Comparison of ENCODE assay signal across 24 cellular contexts in the genomic region with DNA sequence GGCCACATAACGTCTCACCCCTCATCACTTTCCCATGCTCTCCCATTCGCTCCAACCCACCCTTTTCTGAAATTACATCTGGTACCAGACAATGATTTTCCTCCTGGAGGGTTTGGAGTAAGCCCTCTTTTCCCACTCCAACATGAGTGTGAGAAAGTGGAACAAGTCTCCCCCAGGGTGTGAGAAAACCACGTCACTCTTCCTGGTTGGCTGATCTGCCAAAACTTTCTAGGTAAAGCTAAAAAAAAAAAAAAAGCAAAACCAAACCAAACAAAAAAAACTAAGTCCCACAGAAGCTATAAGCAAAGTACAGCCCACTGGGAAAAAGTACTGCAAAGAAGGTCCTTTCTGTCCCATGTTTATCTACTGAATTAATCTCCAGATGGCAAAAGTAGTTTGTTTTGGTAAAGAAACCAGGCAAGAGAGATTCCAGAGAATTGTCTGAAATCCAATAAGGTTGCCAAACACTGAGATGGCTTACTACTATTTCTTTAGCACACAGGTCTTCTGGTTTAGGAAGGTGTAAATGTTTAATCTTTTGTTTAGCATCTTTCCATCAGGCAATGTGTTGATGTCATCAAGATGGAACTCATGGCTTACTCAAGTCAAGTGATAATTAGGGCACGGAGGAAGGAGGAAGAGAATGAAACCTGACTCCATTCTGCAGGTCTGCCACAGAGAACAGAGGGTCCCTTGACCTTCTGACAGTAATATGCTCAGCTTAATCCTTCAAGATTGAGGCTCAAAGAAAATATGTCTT.
DNase-seq lines count a peak whose midpoint lies in the region; ATAC-seq, FAIRE-seq and TF ChIP-seq lines count a peak whose summit lies in the region.
"Had no signal": no experiment of that assay in that cellular context is flagged by ENCODE, and none has a peak within 500 bp of the region (broad histone marks: within the 10 kb centered on the region; RNA-seq: fewer than 3 reads in every experiment).

No MANE protein-coding gene starts in this region.

- no peak overlapping the region for H2AFZ ChIP-seq in GM23338

- ATAC-seq in A549, result no peak
- ATAC-seq in GM23338, result peak; percentile 41; the same call in 2 of the 3 replicates
- peak; percentile 51 for ATAC-seq in body of pancreas
- no peak for ATAC-seq in memory B cell (ENCODE audit: low read depth)
- ATAC-seq in HG03442 (IDR thresholded peaks at IDR 0.05; ENCODE audit: unreplicated experiment), result no peak
- no peak for ATAC-seq in GM18907 (IDR thresholded peaks at IDR 0.05; ENCODE audit: unreplicated experiment)
- ATAC-seq: gastroesophageal sphincter, PC-3 had no signal

- H3K4me3 ChIP-seq in A549 (no peak overlapping the region), GM23338 (no peak overlapping the region), body of pancreas (no peak overlapping the region)
- H3K4me3 ChIP-seq: cardiac muscle cell, coronary artery, gastroesophageal sphincter, right atrium auricular region had no signal

- peaks cover 17% of the 10 kb centered on the region for H4K20me1 ChIP-seq in GM23338 (replicated peaks; ENCODE audit: insufficient read depth)

- no peaks in the 10 kb centered on the region for H3K9me2 ChIP-seq in GM23338 (ENCODE audit: insufficient read depth)

- H3K27ac Mint-ChIP-seq in GM23338 (no peak overlapping the region), memory B cell (peak overlapping the region; percentile 89)
- H3K27ac Mint-ChIP-seq: HFFc6; stimulated activated naive CD8-positive, alpha-beta T cell treated with anti-CD3 and anti-CD28 coated beads, Interleukin-15, Interleukin-2, amounts not matched to agents 100 ng/mL and 50 ng/mL, for 24 hours had no signal

- TF ChIP-seq POLR2A in A549 (IDR thresholded peaks at IDR 0.05; ENCODE audit: low read length) (no peak), body of pancreas (IDR thresholded peaks at IDR 0.05) (no peak)

- POLR2A ChIA-PET in A549 (lab: Yijun Ruan, JAX), result no interaction called here

- H3K4me1 ChIP-seq in A549 (peaks cover 20% of the 10 kb centered on the region), GM23338 (ENCODE audit: insufficient read depth) (peaks cover under 1% of the 10 kb centered on the region; the same call in 1 of the 2 replicates), body of pancreas (peaks cover 34% of the 10 kb centered on the region)

- intact Hi-C loops in body of pancreas (cut with DNase I), result no loop called here

- H3K4me2 ChIP-seq in A549, result peak overlapping the region; percentile 47
- H3K4me2 ChIP-seq in GM23338, result no peak overlapping the region

- CTCF ChIA-PET in A549 (lab: Yijun Ruan, JAX), result interaction anchor here (0.8 to 1.3 kb wide), 3 partner anchors 11 to 55 kb away, joined by 3 to 5 read pairs (median 4); no protein-coding TSS in a partner anchor

- no peak for TF ChIP-seq EP300 in A549 (IDR thresholded peaks at IDR 0.05)

- H3K27ac ChIP-seq in A549 (peak overlapping the region; percentile 39 to 40; a peak in 1 of 6 replicates), GM23338 (ENCODE audit: low read depth) (no peak overlapping the region), body of pancreas (peak overlapping the region in 3 of 4 donors; percentile 51 to 73 (median 53))
- H3K27ac ChIP-seq: cardiac muscle cell, coronary artery, gastroesophageal sphincter, right atrium auricular region had no signal

- WGBS in A549 (ENCODE audit: missing lambda C conversion rate), result 53% methylated on average over 4 of the region's 4 CpGs
- 46 to 60% methylated on average over 4 of the region's 4 CpGs for WGBS in body of pancreas, 2 donors

- DNase-seq in A549 (ENCODE audit: low read depth in 1 of 2, low spot score in 1 of 2) (peak in 1 of 2 experiments; percentile 31), GM23338 (ENCODE audit: low spot score) (peak; percentile 35), body of pancreas (peak in 2 of 4 donors; percentile 15 to 28), memory B cell (ENCODE audit: low spot score in 2 of 2) (no peak), NOMO-1 treated with dmso at 0.1 percent for 144 hours (lab: John Stamatoyannopoulos, UW; ENCODE audit: unreplicated experiment) (no peak), GM10266 (ENCODE audit: extremely low spot score) (no peak)
- DNase-seq: activated CD4-positive, alpha-beta T cell treated with anti-CD3 and anti-CD28 coated beads, Interleukin-2, amount 50 U/mL, for 4 hours; activated CD4-positive, CD25-positive, alpha-beta regulatory T cell; activated naive CD4-positive, alpha-beta T cell treated with anti-CD3 and anti-CD28 coated beads, Interleukin-2, amount 50 U/mL, for 16 hours; HFFc6; kidney; NCI-H1436; NCI-H774; occipital lobe; PC-3; SHP77; stimulated activated CD4-positive, alpha-beta T cell treated with anti-CD3 and anti-CD28 coated beads, Interleukin-4, amount 100 ng/mL, for 4 hours had no signal

- TF ChIP-seq CTCF in A549 (IDR thresholded peaks at IDR 0.05), result no peak
- TF ChIP-seq CTCF in GM23338 (conservative IDR thresholded peaks at IDR 0.05; ENCODE audit: low read depth in 2 of 2), result no peak
- TF ChIP-seq CTCF in body of pancreas (IDR thresholded peaks at IDR 0.05), result no peak
- TF ChIP-seq CTCF in GM10266 (IDR thresholded peaks at IDR 0.05; ENCODE audit: control insufficient read depth, insufficient read depth, low read depth, missing control alignments), result no peak

- peaks cover 8% of the 10 kb centered on the region for H3K27me3 Mint-ChIP-seq in GM23338 (ENCODE audit: insufficient read depth, low read depth, poor library complexity)
- no peaks in the 10 kb centered on the region for H3K27me3 Mint-ChIP-seq in memory B cell
- H3K27me3 Mint-ChIP-seq: stimulated activated naive CD8-positive, alpha-beta T cell treated with anti-CD3 and anti-CD28 coated beads, Interleukin-15, Interleukin-2, amounts not matched to agents 100 ng/mL and 50 ng/mL, for 24 hours had no signal

- FAIRE-seq in A549 (lab: Jason Lieb, UNC), result no peak
- FAIRE-seq: kidney had no signal

- H3K4me3 Mint-ChIP-seq in GM23338 (no peak overlapping the region), memory B cell (no peak overlapping the region)
- H3K4me3 Mint-ChIP-seq: HFFc6; stimulated activated naive CD8-positive, alpha-beta T cell treated with anti-CD3 and anti-CD28 coated beads, Interleukin-15, Interleukin-2, amounts not matched to agents 100 ng/mL and 50 ng/mL, for 24 hours had no signal

- TF ChIP-seq RAD21 in A549 (conservative IDR thresholded peaks at IDR 0.05 in 1 of 2, IDR thresholded peaks at IDR 0.05 in 1 of 2), result no peak

- peaks cover 10% of the 10 kb centered on the region for H3K9me3 ChIP-seq in A549
- no peaks in the 10 kb centered on the region for H3K9me3 ChIP-seq in body of pancreas

- H3F3A ChIP-seq in GM23338 (replicated peaks; ENCODE audit: low read depth), result no peaks in the 10 kb centered on the region

- H3K9me3 Mint-ChIP-seq in GM23338 (peaks cover 8% of the 10 kb centered on the region), memory B cell (no peaks in the 10 kb centered on the region)
- H3K9me3 Mint-ChIP-seq: stimulated activated naive CD8-positive, alpha-beta T cell treated with anti-CD3 and anti-CD28 coated beads, Interleukin-15, Interleukin-2, amounts not matched to agents 100 ng/mL and 50 ng/mL, for 24 hours had no signal

- H3K36me3 ChIP-seq in GM23338 (ENCODE audit: insufficient read depth) (no peaks in the 10 kb centered on the region), body of pancreas (replicated peaks in 1 of 2; ENCODE audit: insufficient read depth in 1 of 2, low read depth in 2 of 2) (no peaks in the 10 kb centered on the region)
- H3K36me3 ChIP-seq: cardiac muscle cell, right atrium auricular region had no signal

- H3K27me3 ChIP-seq in GM23338 (ENCODE audit: insufficient read depth) (no peaks in the 10 kb centered on the region), body of pancreas (no peaks in the 10 kb centered on the region)
- H3K27me3 ChIP-seq: cardiac muscle cell, gastroesophageal sphincter, right atrium auricular region had no signal

- H3K4me1 Mint-ChIP-seq in GM23338 (peaks cover 22% of the 10 kb centered on the region), memory B cell (peaks cover 29% of the 10 kb centered on the region)

- H3K79me2 ChIP-seq in GM23338 (replicated peaks; ENCODE audit: insufficient read depth), result peaks cover 20% of the 10 kb centered on the region

- peaks cover 19% of the 10 kb centered on the region for H3K36me3 Mint-ChIP-seq in GM23338 (ENCODE audit: low read depth)
- no peaks in the 10 kb centered on the region for H3K36me3 Mint-ChIP-seq in memory B cell

TF ChIP-seq in A549, 52 proteins besides CTCF, POLR2A, EP300 and RAD21 (continues in another document):
- TF ChIP-seq HOXA7 (CRISPR knock-in tag; IDR thresholded peaks at IDR 0.05), result no peak
- TF ChIP-seq FOSB (CRISPR knock-in tag; IDR thresholded peaks at IDR 0.05), result no peak
- TF ChIP-seq MAFK (IDR thresholded peaks at IDR 0.05; ENCODE audit: partially characterized antibody), result no peak
- TF ChIP-seq, protein P1, sequence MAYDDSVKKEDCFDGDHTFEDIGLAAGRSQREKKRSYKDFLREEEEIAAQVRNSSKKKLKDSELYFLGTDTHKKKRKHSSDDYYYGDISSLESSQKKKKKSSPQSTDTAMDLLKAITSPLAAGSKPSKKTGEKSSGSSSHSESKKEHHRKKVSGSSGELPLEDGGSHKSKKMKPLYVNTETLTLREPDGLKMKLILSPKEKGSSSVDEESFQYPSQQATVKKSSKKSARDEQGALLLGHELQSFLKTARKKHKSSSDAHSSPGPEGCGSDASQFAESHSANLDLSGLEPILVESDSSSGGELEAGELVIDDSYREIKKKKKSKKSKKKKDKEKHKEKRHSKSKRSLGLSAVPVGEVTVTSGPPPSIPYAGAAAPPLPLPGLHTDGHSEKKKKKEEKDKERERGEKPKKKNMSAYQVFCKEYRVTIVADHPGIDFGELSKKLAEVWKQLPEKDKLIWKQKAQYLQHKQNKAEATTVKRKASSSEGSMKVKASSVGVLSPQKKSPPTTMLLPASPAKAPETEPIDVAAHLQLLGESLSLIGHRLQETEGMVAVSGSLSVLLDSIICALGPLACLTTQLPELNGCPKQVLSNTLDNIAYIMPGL (CRISPR knock-in tag; IDR thresholded peaks at IDR 0.05; ENCODE audit: borderline replicate concordance), result no peak

Comparison
In these comparisons a context has a peak if more than half of its experiments do, and no peak if none do; other contexts are left out.
1. ATAC-seq: peak in GM23338 (single experiment) and body of pancreas (single experiment); none in A549 (0 of 2), memory B cell (single experiment), HG03442 (single experiment) and GM18907 (single experiment).